ENCODE assay signal across 16 cellular contexts in genomic region chr3:89380006-89380405, GRCh38.
A peak's percentile ranks its signal among the peaks of the same experiment; 100 is the strongest.
DNase-seq lines count a peak whose midpoint lies in the region; ATAC-seq and TF ChIP-seq lines count a peak whose summit lies in the region.
"Had no signal": no experiment of that assay in that cellular context is flagged by ENCODE, and none has a peak within 500 bp of the region (broad histone marks: within the 10 kb centered on the region; RNA-seq: fewer than 3 reads in every experiment).

No MANE protein-coding gene starts in this region.

- H3K4me3 ChIP-seq in NB4 (ENCODE audit: low read depth, low read length) (no peak overlapping the region), choroid plexus epithelial cell (ENCODE audit: low read depth, low read length) (no peak overlapping the region)
- H3K4me3 ChIP-seq: adrenal gland, gastrocnemius medialis had no signal

- TF ChIP-seq CTCF in NB4 (IDR thresholded peaks at IDR 0.05; ENCODE audit: low read depth, low read length) (no peak), choroid plexus epithelial cell (conservative IDR thresholded peaks at IDR 0.05; ENCODE audit: low read depth, low read length) (no peak)

- DNase-seq in EH (ENCODE audit: low read depth), result peak; percentile 4
- DNase-seq in NB4 (ENCODE audit: low read depth), result peak; percentile 16
- peak; percentile 66 for DNase-seq in choroid plexus epithelial cell (ENCODE audit: low read depth)
- peak; percentile 31 for DNase-seq in iris pigment epithelial cell (ENCODE audit: low read depth)
- no peak for DNase-seq in caudate nucleus (lab: John Stamatoyannopoulos, UW)
- DNase-seq: adrenal gland; gastrocnemius medialis; natural killer cell; NCI-H446 treated with DMSO at 0.1 percent for 48 hours; stimulated activated CD4-positive, alpha-beta T cell treated with anti-CD3 and anti-CD28 coated beads, Interleukin-15, amount 100 ng/mL, for 24 hours; SW 1271; WERI-Rb-1 had no signal

- ATAC-seq in HG02970 (IDR thresholded peaks at IDR 0.05; ENCODE audit: low FRiP score, unreplicated experiment) (no peak), HG03159 (IDR thresholded peaks at IDR 0.05; ENCODE audit: unreplicated experiment) (no peak), GM19324 (IDR thresholded peaks at IDR 0.05; ENCODE audit: low FRiP score, unreplicated experiment) (no peak)
- ATAC-seq: gastrocnemius medialis, natural killer cell had no signal

- no peak overlapping the region for H3K27ac ChIP-seq in caudate nucleus (ENCODE audit: low read depth, low read length)
- H3K27ac ChIP-seq: adrenal gland, gastrocnemius medialis, KMS-11, WERI-Rb-1 had no signal

- no peak for TF ChIP-seq POLR2A in NB4 (IDR thresholded peaks at IDR 0.05; ENCODE audit: extremely low read depth, insufficient read length)

Comparison
In these comparisons a context has a peak if more than half of its experiments do, and no peak if none do; other contexts are left out.
1. DNase-seq: peak in EH (single experiment), NB4 (single experiment), choroid plexus epithelial cell (single experiment) and iris pigment epithelial cell (single experiment); none in caudate nucleus (0 of 61).